ENCODE assay signal across 11 cellular contexts in the genomic region with DNA sequence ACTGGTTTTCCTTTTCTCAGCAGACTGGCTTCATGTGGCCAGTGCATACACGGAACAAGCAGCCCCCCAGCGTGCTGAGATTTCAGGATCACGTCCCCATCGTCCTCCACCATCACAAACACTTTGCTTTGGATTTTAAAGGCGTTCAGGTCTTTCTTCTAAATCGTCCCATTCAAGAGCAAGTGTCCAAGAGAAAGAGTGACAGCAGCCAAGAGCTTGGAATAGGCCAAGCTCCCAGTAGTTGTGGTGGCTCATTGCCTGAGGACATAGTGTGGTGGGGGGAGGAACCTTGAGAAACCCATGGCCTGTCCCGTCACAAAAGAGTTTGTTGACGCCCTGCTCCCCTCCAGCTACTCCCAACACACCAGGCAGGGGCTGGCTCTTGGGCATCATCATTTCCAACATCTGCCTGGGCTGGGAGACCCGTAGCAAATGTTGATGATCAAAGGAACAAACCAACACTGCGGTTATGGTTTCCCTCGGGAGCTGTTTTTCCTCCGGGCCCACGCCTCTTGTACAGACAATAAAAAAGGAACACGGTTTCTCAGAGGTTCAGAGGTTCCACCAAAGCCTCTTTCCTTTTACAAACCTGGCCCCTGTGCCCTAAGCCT. TPM values are rescaled to one million over a fixed set of nuclear protein-coding genes. Genes with fewer than 3 reads are reported as not detected.
DNase-seq lines count a peak whose midpoint lies in the region; ATAC-seq, FAIRE-seq and TF ChIP-seq lines count a peak whose summit lies in the region.
"Had no signal": no experiment of that assay in that cellular context is flagged by ENCODE, and none has a peak within 500 bp of the region (broad histone marks: within the 10 kb centered on the region; RNA-seq: fewer than 3 reads in every experiment).

No MANE protein-coding gene starts in this region.

- TF ChIP-seq RAD21 in HCT116 (IDR thresholded peaks at IDR 0.05; ENCODE audit: low read depth): no peak

- BruUV-seq in HCT116 (replicated peaks; lab: Mats Ljungman, UMichigan): no TSS peak

- no peaks in the 10 kb centered on the region for H4K20me1 ChIP-seq in HCT116 (ENCODE audit: insufficient read depth)

- ATAC-seq in HCT116 (no peak), GM19328 (IDR thresholded peaks at IDR 0.05; ENCODE audit: unreplicated experiment) (no peak)

- no peak for FAIRE-seq in urothelium cell line (lab: Jason Lieb, UNC)

- CTCF ChIA-PET in HCT116 (lab: Charles Lee): interaction anchor here (1.2 to 3.5 kb wide), 7 partner anchors 14 to 237 kb away, joined by 4 to 46 read pairs (median 16); no protein-coding TSS in a partner anchor
- CTCF ChIA-PET in RWPE1 (lab: Yijun Ruan, JAX): interaction anchor here (0.6 to 3.2 kb wide), 17 partner anchors 9 to 629 kb away, joined by 3 to 38 read pairs (median 4); a partner anchor contains a TSS

- intact Hi-C loops in HCT116 (cut with micrococcal nuclease): loop anchor here (1.0 kb wide), 3 partner anchors 77 to 238 kb away; no protein-coding TSS in a partner anchor

- H3K79me2 ChIP-seq in HCT116 (ENCODE audit: insufficient read depth, low read length): no peaks in the 10 kb centered on the region

- H3K27me3 ChIP-seq in HCT116 (ENCODE audit: insufficient read depth, low read length) (no peaks in the 10 kb centered on the region), skeletal muscle satellite cell (ENCODE audit: control insufficient read depth, insufficient read depth, low read length) (no peaks in the 10 kb centered on the region)
- H3K27me3 ChIP-seq: MG63 had no signal

- H3K9ac ChIP-seq in HCT116 (ENCODE audit: low read length) (no peak overlapping the region), skeletal muscle satellite cell (ENCODE audit: low read depth, low read length) (peak overlapping the region; percentile 45)

- no peak for TF ChIP-seq CTCF in HCT116 (IDR thresholded peaks at IDR 0.05 in 2 of 3, conservative IDR thresholded peaks at IDR 0.05 in 1 of 3; ENCODE audit: borderline replicate concordance in 1 of 3, insufficient read depth in 1 of 3, low read depth in 2 of 3, low read length in 2 of 3)
- no peak for TF ChIP-seq CTCF in RWPE1 (conservative IDR thresholded peaks at IDR 0.05; ENCODE audit: low read depth)

- H3K9me2 ChIP-seq in HCT116 (ENCODE audit: insufficient read depth): no peaks in the 10 kb centered on the region

- DNase-seq in HCT116 (ENCODE audit: low read depth, low spot score): no peak
- no peak for DNase-seq in RWPE1 (ENCODE audit: low spot score)
- peak; percentile 59 for DNase-seq in fibroblast of gingiva (ENCODE audit: low read depth)
- DNase-seq in EL: no peak
- no peak for DNase-seq in urothelium cell line (ENCODE audit: low spot score)
- no peak for DNase-seq in NK-92 treated with Interleukin-12 subunit alpha and Interleukin-12 subunit beta, amount 100 ng/mL, for 24 hours (lab: John Stamatoyannopoulos, UW)

- H3K27ac ChIP-seq in HCT116 (ENCODE audit: low read depth, low read length) (no peak overlapping the region), RWPE1 (peak overlapping the region; percentile 71)
- H3K27ac ChIP-seq: neutrophil had no signal

- TF ChIP-seq POLR2A in HCT116 (IDR thresholded peaks at IDR 0.05; ENCODE audit: borderline replicate concordance, extremely low read depth, insufficient read depth, insufficient read length): no peak

- H3K36me3 ChIP-seq in HCT116 (ENCODE audit: control insufficient read depth in 1 of 2, insufficient read depth in 2 of 2, low read length in 2 of 2) (no peaks in the 10 kb centered on the region; a peak in 1 of 4 replicates), skeletal muscle satellite cell (ENCODE audit: insufficient read depth, low read length) (peaks cover 27% of the 10 kb centered on the region)
- H3K36me3 ChIP-seq: MG63, neutrophil had no signal

- H2AFZ ChIP-seq in HCT116 (ENCODE audit: low read depth, low read length, poor library complexity, severe bottlenecking): peak overlapping the region; percentile 27

- H3K4me1 ChIP-seq in HCT116 (ENCODE audit: control insufficient read depth in 1 of 2, insufficient read depth in 2 of 2, low read length in 2 of 2) (peaks cover 9 to 20% of the 10 kb centered on the region in 2 experiments), skeletal muscle satellite cell (ENCODE audit: control insufficient read depth, insufficient read depth, low read length) (peaks cover 31% of the 10 kb centered on the region)

- RAD21 ChIA-PET in HCT116 (lab: Charles Lee; ENCODE audit: low non-redundant PET in 1 of 2, low total read pairs in 2 of 2, uncharacterized antibody in 2 of 2, unreplicated experiment in 2 of 2): interaction anchor here (0.6 to 2.4 kb wide), 6 partner anchors 27 to 238 kb away, joined by 3 to 11 read pairs (median 4); no protein-coding TSS in a partner anchor

- H3K4me3 ChIP-seq in HCT116 (replicated peaks in 1 of 2; ENCODE audit: low read depth in 1 of 2, low read length in 2 of 2) (no peak overlapping the region), skeletal muscle satellite cell (ENCODE audit: low read length) (no peak overlapping the region)
- H3K4me3 ChIP-seq: HAP-1, MG63 had no signal

- H3K9me3 ChIP-seq in HCT116 (ENCODE audit: control insufficient read depth in 1 of 2, insufficient read depth in 1 of 2, low read depth in 1 of 2, low read length in 2 of 2) (no peaks in the 10 kb centered on the region), skeletal muscle satellite cell (replicated peaks; ENCODE audit: low read length) (no peaks in the 10 kb centered on the region)
- H3K9me3 ChIP-seq: HAP-1, MG63, neutrophil had no signal

- POLR2A ChIA-PET in HCT116 (lab: Charles Lee) (interaction anchor here (0.6 to 1.7 kb wide), 6 partner anchors 79 to 238 kb away, joined by 3 to 6 read pairs (median 4); a partner anchor contains a TSS), RWPE1 (lab: Yijun Ruan, JAX; ENCODE audit: low non-redundant PET) (no interaction called here)

- H3K4me2 ChIP-seq in HCT116 (ENCODE audit: low read length) (peak overlapping the region; percentile 83), skeletal muscle satellite cell (ENCODE audit: low read length) (peak overlapping the region; percentile 63)

TF ChIP-seq in HCT116, 20 proteins besides CTCF, POLR2A, EP300 and RAD21:
- TF ChIP-seq JUND (IDR thresholded peaks at IDR 0.05) (no peak), YY1 (IDR thresholded peaks at IDR 0.05; ENCODE audit: extremely low read depth, insufficient replicate concordance, low read depth, low read length) (no peak), SIN3A (IDR thresholded peaks at IDR 0.05; ENCODE audit: low read depth) (no peak), CBX3 (IDR thresholded peaks at IDR 0.05; ENCODE audit: low read depth) (no peak), TCF7L2 (IDR thresholded peaks at IDR 0.05; ENCODE audit: borderline replicate concordance, extremely low read depth, insufficient read depth, insufficient read length) (no peak), SP1 (IDR thresholded peaks at IDR 0.05; ENCODE audit: low read depth) (no peak), EGR1 (IDR thresholded peaks at IDR 0.05; ENCODE audit: low read depth) (no peak), ZNF274 (IDR thresholded peaks at IDR 0.05; ENCODE audit: low read depth, low read length) (no peak), FOSL1 (IDR thresholded peaks at IDR 0.05; ENCODE audit: low read depth) (no peak), EZH2phosphoT487 (IDR thresholded peaks at IDR 0.05; ENCODE audit: borderline replicate concordance) (no peak)
- TF ChIP-seq, protein P1, sequence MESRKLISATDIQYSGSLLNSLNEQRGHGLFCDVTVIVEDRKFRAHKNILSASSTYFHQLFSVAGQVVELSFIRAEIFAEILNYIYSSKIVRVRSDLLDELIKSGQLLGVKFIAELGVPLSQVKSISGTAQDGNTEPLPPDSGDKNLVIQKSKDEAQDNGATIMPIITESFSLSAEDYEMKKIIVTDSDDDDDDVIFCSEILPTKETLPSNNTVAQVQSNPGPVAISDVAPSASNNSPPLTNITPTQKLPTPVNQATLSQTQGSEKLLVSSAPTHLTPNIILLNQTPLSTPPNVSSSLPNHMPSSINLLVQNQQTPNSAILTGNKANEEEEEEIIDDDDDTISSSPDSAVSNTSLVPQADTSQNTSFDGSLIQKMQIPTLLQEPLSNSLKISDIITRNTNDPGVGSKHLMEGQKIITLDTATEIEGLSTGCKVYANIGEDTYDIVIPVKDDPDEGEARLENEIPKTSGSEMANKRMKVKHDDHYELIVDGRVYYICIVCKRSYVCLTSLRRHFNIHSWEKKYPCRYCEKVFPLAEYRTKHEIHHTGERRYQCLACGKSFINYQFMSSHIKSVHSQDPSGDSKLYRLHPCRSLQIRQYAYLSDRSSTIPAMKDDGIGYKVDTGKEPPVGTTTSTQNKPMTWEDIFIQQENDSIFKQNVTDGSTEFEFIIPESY (IDR thresholded peaks at IDR 0.05; ENCODE audit: extremely low read depth, insufficient replicate concordance, low read length): no peak

RNA-seq across cellular contexts. Expression of a gene that starts 20.8 kb away (rescaled TPM):
- 65.8 TPM for total RNA-seq in HCT116 (2021; ENCODE audit: unreplicated experiment)
- 59.1 and 69.4 TPM in 2 replicates for polyA plus RNA-seq in HCT116 (2012)
- total RNA-seq in skeletal muscle satellite cell (2012; rRNA removed): 88.2 and 105 TPM in 2 replicates

RNA-seq across cellular contexts. Expression of a gene that starts 42.4 kb away (rescaled TPM):
- 17.1 TPM for total RNA-seq in HCT116 (2021; ENCODE audit: unreplicated experiment)
- 17.3 and 18.8 TPM in 2 replicates for polyA plus RNA-seq in HCT116 (2012)
- total RNA-seq in skeletal muscle satellite cell (2012; rRNA removed): 86.9 and 305 TPM in 2 replicates

RNA-seq across cellular contexts. Expression of a gene that starts 46.8 kb away (rescaled TPM):
- total RNA-seq in HCT116 (2021; ENCODE audit: unreplicated experiment): 18.1 TPM
- polyA plus RNA-seq in HCT116 (2012): 13.2 and 13.7 TPM in 2 replicates
- total RNA-seq in skeletal muscle satellite cell (2012; rRNA removed): 6.6 and 56.8 TPM in 2 replicates

RNA-seq across cellular contexts. Expression of a gene that starts 53.7 kb away (rescaled TPM):
- 56.6 TPM for total RNA-seq in HCT116 (2021; ENCODE audit: unreplicated experiment)
- polyA plus RNA-seq in HCT116 (2012): 28.8 and 36.3 TPM in 2 replicates
- 52.4 and 146 TPM in 2 replicates for total RNA-seq in skeletal muscle satellite cell (2012; rRNA removed)
